8 cellular contexts compared by ENCODE assay signal in genomic region chr12:111412007-111412829, GRCh38. TPM values are rescaled to one million over a fixed set of nuclear protein-coding genes. Genes with fewer than 3 reads are reported as not detected.
DNase-seq lines count a peak whose midpoint lies in the region; ATAC-seq and TF ChIP-seq lines count a peak whose summit lies in the region.

No MANE protein-coding gene starts in this region.

- no peak for DNase-seq in Right ventricle myocardium inferior (ENCODE audit: missing footprints)
- DNase-seq in cardiac septum (ENCODE audit: low spot score) = no peak
- DNase-seq in upper lobe of right lung = no peak
- DNase-seq in mucosa of gallbladder (ENCODE audit: low spot score) = no peak

- peaks cover 11% of the 10 kb centered on the region for H3K36me3 ChIP-seq in upper lobe of right lung

- ATAC-seq in Right ventricle myocardium inferior (peak; percentile 29), upper lobe of right lung (no peak), GM21447 (IDR thresholded peaks at IDR 0.05; ENCODE audit: unreplicated experiment) (no peak), GM21390 (IDR thresholded peaks at IDR 0.05; ENCODE audit: unreplicated experiment) (no peak)

- H3K9me3 ChIP-seq in upper lobe of right lung = no peaks in the 10 kb centered on the region

- H3K27me3 ChIP-seq in layer of hippocampus (ENCODE audit: control insufficient read depth, insufficient read depth, low read length) = no peaks in the 10 kb centered on the region
- H3K27me3 ChIP-seq in upper lobe of right lung = no peaks in the 10 kb centered on the region

- peaks cover 64% of the 10 kb centered on the region for H3K4me1 ChIP-seq in upper lobe of right lung

- no peak overlapping the region for H3K4me3 ChIP-seq in upper lobe of right lung

- H3K27ac ChIP-seq in angular gyrus (ENCODE audit: low read depth, low read length) = peak overlapping the region; percentile 72
- peak overlapping the region; percentile 58 for H3K27ac ChIP-seq in layer of hippocampus (ENCODE audit: low read depth, low read length)
- H3K27ac ChIP-seq in upper lobe of right lung = peak overlapping the region; percentile 84

- intact Hi-C loops in Right ventricle myocardium inferior (cut with DNase I) = loop anchor here (5.0 kb wide), 1 partner anchor 185 kb away; the partner anchor contains the start of gene ATXN2
- intact Hi-C loops in cardiac septum (cut with DNase I) = no loop called here
- intact Hi-C loops in upper lobe of right lung (cut with DNase I) = no loop called here

- TF ChIP-seq CTCF in upper lobe of right lung (IDR thresholded peaks at IDR 0.05) = no peak

RNA-seq across cellular contexts. Expression of gene SH2B3, which starts 6.5 kb away (rescaled TPM):
- total RNA-seq in Right ventricle myocardium inferior (43.7 TPM), cardiac septum (33.7 TPM), upper lobe of right lung (47.1 TPM), mucosa of gallbladder (21.8 TPM)

RNA-seq across cellular contexts. Expression of gene PHETA1, which starts 43.3 kb away (rescaled TPM):
- total RNA-seq in Right ventricle myocardium inferior = 37.4 TPM
- 18.6 TPM for total RNA-seq in cardiac septum
- 25.3 TPM for total RNA-seq in upper lobe of right lung
- total RNA-seq in mucosa of gallbladder = 24.1 TPM
